Comparison of ENCODE assay signal across 8 cellular contexts in genomic region chr14:63045234-63045611, GRCh38.
DNase-seq lines count a peak whose midpoint lies in the region; TF ChIP-seq lines count a peak whose summit lies in the region.

A gene with protein sequence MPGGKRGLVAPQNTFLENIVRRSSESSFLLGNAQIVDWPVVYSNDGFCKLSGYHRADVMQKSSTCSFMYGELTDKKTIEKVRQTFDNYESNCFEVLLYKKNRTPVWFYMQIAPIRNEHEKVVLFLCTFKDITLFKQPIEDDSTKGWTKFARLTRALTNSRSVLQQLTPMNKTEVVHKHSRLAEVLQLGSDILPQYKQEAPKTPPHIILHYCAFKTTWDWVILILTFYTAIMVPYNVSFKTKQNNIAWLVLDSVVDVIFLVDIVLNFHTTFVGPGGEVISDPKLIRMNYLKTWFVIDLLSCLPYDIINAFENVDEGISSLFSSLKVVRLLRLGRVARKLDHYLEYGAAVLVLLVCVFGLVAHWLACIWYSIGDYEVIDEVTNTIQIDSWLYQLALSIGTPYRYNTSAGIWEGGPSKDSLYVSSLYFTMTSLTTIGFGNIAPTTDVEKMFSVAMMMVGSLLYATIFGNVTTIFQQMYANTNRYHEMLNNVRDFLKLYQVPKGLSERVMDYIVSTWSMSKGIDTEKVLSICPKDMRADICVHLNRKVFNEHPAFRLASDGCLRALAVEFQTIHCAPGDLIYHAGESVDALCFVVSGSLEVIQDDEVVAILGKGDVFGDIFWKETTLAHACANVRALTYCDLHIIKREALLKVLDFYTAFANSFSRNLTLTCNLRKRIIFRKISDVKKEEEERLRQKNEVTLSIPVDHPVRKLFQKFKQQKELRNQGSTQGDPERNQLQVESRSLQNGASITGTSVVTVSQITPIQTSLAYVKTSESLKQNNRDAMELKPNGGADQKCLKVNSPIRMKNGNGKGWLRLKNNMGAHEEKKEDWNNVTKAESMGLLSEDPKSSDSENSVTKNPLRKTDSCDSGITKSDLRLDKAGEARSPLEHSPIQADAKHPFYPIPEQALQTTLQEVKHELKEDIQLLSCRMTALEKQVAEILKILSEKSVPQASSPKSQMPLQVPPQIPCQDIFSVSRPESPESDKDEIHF (minus strand): TSS chr14:63045458. CDS start chr14:63045186, 272 bp downstream.

- no peak within 1 kb of the TSS for H3K27ac ChIP-seq in stomach smooth muscle (ENCODE audit: low read length)

- peaks cover 31 to 51% of the 10 kb centered on the region in 2 donors for H3K27me3 ChIP-seq in stomach smooth muscle (ENCODE audit: control insufficient read depth in 1 of 2, insufficient read depth in 2 of 2, low read length in 2 of 2)

- H3K4me1 ChIP-seq in stomach smooth muscle (ENCODE audit: control insufficient read depth, insufficient read depth, low read length): peaks cover 12% of the 10 kb centered on the region

- H3K9ac ChIP-seq in stomach smooth muscle (ENCODE audit: low read length in 2 of 2): no peak within 1 kb of the TSS

- in situ Hi-C loops in astrocyte of the cerebellum (cut with HindIII; ENCODE audit: low sequenced_read_pairs): loop anchor here (10.0 kb wide), 1 partner anchor 890 kb away; no protein-coding TSS in a partner anchor

- no peaks in the 10 kb centered on the region for H3K36me3 ChIP-seq in stomach smooth muscle (ENCODE audit: control insufficient read depth in 2 of 2, insufficient read depth in 2 of 2, low read length in 2 of 2)

- no peaks in the 10 kb centered on the region for H3K9me3 ChIP-seq in stomach smooth muscle (ENCODE audit: control insufficient read depth in 2 of 2, low read length in 2 of 2)

- H3K4me3 ChIP-seq in astrocyte of the cerebellum (ENCODE audit: low read depth, low read length) (peak within 1 kb of the TSS; percentile 43), stomach smooth muscle (ENCODE audit: low read length in 2 of 2) (peak within 1 kb of the TSS; percentile 25 to 66)

- no peak for TF ChIP-seq CTCF in astrocyte of the cerebellum (IDR thresholded peaks at IDR 0.05; ENCODE audit: low read depth, low read length, missing control alignments)

- peak; percentile 65 for DNase-seq in NCI-H82 (lab: John Stamatoyannopoulos, UW)
- no peak for DNase-seq in NCI-H82 treated with DMSO at 0.1 percent for 48 hours (lab: John Stamatoyannopoulos, UW; ENCODE audit: unreplicated experiment)
- peak; percentile 60 for DNase-seq in NCI-H1694 treated with DMSO at 0.1 percent for 48 hours (lab: John Stamatoyannopoulos, UW)
- DNase-seq in astrocyte of the cerebellum (ENCODE audit: low read depth): no peak
- peak; percentile 90 for DNase-seq in iPS-NIHi11 (ENCODE audit: low spot score)
- no peak for DNase-seq in GF-D8 (lab: John Stamatoyannopoulos, UW)
- no peak for DNase-seq in NOMO-1 treated with DMSO at 0.1 percent for 48 hours (lab: John Stamatoyannopoulos, UW; ENCODE audit: unreplicated experiment)

Comparison
In these comparisons a context has a peak if more than half of its experiments do, and no peak if none do; other contexts are left out.
1. DNase-seq: peak in NCI-H82 (single experiment), NCI-H1694 treated with DMSO at 0.1 percent for 48 hours (single experiment) and iPS-NIHi11 (single experiment); none in NCI-H82 treated with DMSO at 0.1 percent for 48 hours (single experiment), astrocyte of the cerebellum (single experiment), GF-D8 (single experiment) and NOMO-1 treated with DMSO at 0.1 percent for 48 hours (single experiment).